1 cellular context compared by ENCODE assay signal in the genomic region with DNA sequence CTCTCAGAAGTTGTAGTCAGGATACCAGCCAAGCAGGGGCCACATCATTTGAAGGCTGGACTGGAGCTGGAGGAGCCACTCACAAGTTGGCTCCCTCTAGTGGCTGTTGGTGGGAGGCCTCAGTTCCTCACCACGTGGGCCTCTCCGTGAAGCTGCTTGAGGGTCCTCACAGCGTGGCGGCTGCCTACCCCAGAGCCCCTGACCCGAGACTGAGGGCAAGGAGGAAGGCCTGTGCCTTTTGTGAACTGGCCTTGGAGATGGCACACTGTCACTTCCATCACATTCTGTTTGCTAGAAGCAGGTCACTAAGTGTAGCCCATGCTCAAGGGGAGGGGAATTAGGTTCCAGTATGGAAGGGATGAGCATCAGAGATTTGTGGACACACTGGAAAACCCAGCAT.
A peak's percentile ranks its signal among the peaks of the same experiment; 100 is the strongest.
TF ChIP-seq lines count a peak whose summit lies in the region.

No MANE protein-coding gene starts in this region.

TF ChIP-seq in neural cell, 6 proteins besides CTCF, POLR2A, EP300 and RAD21:
- no peak for TF ChIP-seq MXI1 (conservative IDR thresholded peaks at IDR 0.05; ENCODE audit: poor library complexity, severe bottlenecking)
- no peak for TF ChIP-seq EZH2 (IDR thresholded peaks at IDR 0.05; ENCODE audit: borderline replicate concordance, insufficient read depth, low read length, poor library complexity, severe bottlenecking)
- no peak for TF ChIP-seq POLR2AphosphoS5 (IDR thresholded peaks at IDR 0.05)
- TF ChIP-seq TAF1 (IDR thresholded peaks at IDR 0.05; ENCODE audit: low read depth) = no peak
- peak; percentile 57 for TF ChIP-seq SMC3 (conservative IDR thresholded peaks at IDR 0.05; ENCODE audit: poor library complexity)
